In the genomic region with DNA sequence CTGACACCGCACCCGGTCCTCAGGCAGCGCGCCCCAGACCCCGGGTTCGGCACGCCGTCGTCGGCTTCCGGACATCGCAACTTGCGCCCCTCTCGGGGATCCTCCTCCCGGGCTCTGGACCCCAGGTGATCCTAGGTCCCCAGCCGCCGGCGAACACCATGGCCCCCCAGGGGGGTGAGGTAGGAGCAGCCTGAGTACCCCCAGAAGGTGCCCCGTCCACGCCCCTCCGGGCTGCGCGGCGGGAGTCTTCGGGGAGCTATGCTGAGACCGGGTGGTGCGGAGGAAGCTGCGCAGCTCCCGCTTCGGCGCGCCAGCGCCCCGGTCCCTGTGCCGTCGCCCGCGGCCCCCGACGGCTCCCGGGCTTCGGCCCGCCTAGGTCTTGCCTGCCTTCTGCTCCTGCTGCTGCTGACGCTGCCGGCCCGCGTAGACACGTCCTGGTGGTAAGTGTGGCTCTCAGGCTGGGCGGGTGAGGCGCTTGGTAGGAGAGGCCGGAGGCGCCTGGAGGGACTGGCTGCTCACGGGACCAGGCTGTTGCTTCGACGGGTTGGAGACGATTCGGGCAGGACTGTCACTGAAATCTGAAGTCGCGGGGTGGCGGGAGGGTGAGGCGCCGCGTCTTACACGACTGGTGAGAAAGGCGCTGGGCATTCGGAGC, we compare ENCODE assay signal across 8 cellular contexts. TPM values are rescaled to one million over a fixed set of nuclear protein-coding genes. Genes with fewer than 3 reads are reported as not detected.
DNase-seq lines count a peak whose midpoint lies in the region; ATAC-seq and TF ChIP-seq lines count a peak whose summit lies in the region.

No MANE protein-coding gene starts in this region.

- H3K4me1 Mint-ChIP-seq in activated T-cell treated with anti-CD3 and anti-CD28 coated beads, Interleukin-2, amount 50 U/mL, for 4 hours (ENCODE audit: low read depth), result peaks cover 11% of the 10 kb centered on the region
- peaks cover 2% of the 10 kb centered on the region for H3K4me1 Mint-ChIP-seq in glutamatergic neuron (ENCODE audit: low read depth, unreplicated experiment)

- peak in 4 of 6 experiments; percentile 10 to 56 (median 46) for DNase-seq in stimulated activated naive CD4-positive, alpha-beta T cell (lab: John Stamatoyannopoulos, UW)
- no peak for DNase-seq in stimulated activated naive CD4-positive, alpha-beta T cell treated with Interleukin-2 at 50 U/mL for 16 hours (lab: John Stamatoyannopoulos, UW)
- DNase-seq in activated T-cell treated with anti-CD3 and anti-CD28 coated beads, Interleukin-2, amount 50 U/mL, for 4 hours, result peak; percentile 18
- DNase-seq in glutamatergic neuron, result peak; percentile 42
- peak; percentile 77 for DNase-seq in retina
- DNase-seq in pons (ENCODE audit: low spot score), result no peak

- H3K27me3 Mint-ChIP-seq in activated T-cell treated with anti-CD3 and anti-CD28 coated beads, Interleukin-2, amount 50 U/mL, for 4 hours (ENCODE audit: low read depth), result peaks cover 21% of the 10 kb centered on the region
- peaks cover 23% of the 10 kb centered on the region for H3K27me3 Mint-ChIP-seq in glutamatergic neuron (ENCODE audit: unreplicated experiment)

- H3K27ac Mint-ChIP-seq in glutamatergic neuron (ENCODE audit: unreplicated experiment), result no peak overlapping the region

- no peak for TF ChIP-seq CTCF in glutamatergic neuron (IDR thresholded peaks at IDR 0.05; ENCODE audit: partially characterized antibody, unreplicated experiment)

- ATAC-seq in activated T-cell treated with anti-CD3 and anti-CD28 coated beads, Interleukin-2, amount 50 U/mL, for 4 hours, result peak; percentile 55 to 59
- ATAC-seq in GM21367 (IDR thresholded peaks at IDR 0.05; ENCODE audit: unreplicated experiment) (no peak), HG03280 (IDR thresholded peaks at IDR 0.05; ENCODE audit: unreplicated experiment) (no peak)

- no peaks in the 10 kb centered on the region for H3K36me3 Mint-ChIP-seq in activated T-cell treated with anti-CD3 and anti-CD28 coated beads, Interleukin-2, amount 50 U/mL, for 4 hours (ENCODE audit: insufficient read depth)
- no peaks in the 10 kb centered on the region for H3K36me3 Mint-ChIP-seq in glutamatergic neuron (ENCODE audit: unreplicated experiment)

- H3K9me3 Mint-ChIP-seq in activated T-cell treated with anti-CD3 and anti-CD28 coated beads, Interleukin-2, amount 50 U/mL, for 4 hours, result no peaks in the 10 kb centered on the region
- H3K9me3 Mint-ChIP-seq in glutamatergic neuron (ENCODE audit: unreplicated experiment), result peaks cover 2% of the 10 kb centered on the region

- H3K4me3 Mint-ChIP-seq in activated T-cell treated with anti-CD3 and anti-CD28 coated beads, Interleukin-2, amount 50 U/mL, for 4 hours, result peak overlapping the region; percentile 60
- peak overlapping the region; percentile 57 for H3K4me3 Mint-ChIP-seq in glutamatergic neuron (ENCODE audit: unreplicated experiment)

RNA-seq across cellular contexts. Expression of gene WNT2B, which starts 0.4 kb away (rescaled TPM):
- under 1 TPM in 2 of 3 donors, not detected in 1; 0.05 to 0.24 TPM for total RNA-seq in activated T-cell treated with anti-CD3 and anti-CD28 coated beads, Interleukin-2, amount 50 U/mL, for 4 hours
- total RNA-seq in glutamatergic neuron (ENCODE audit: unreplicated experiment), result 4.0 TPM

Comparison
In these comparisons a context has a peak if more than half of its experiments do, and no peak if none do; other contexts are left out.
1. DNase-seq: peak in stimulated activated naive CD4-positive, alpha-beta T cell (4 of 6), activated T-cell treated with anti-CD3 and anti-CD28 coated beads, Interleukin-2, amount 50 U/mL, for 4 hours (single experiment), glutamatergic neuron (single experiment) and retina (single experiment); none in stimulated activated naive CD4-positive, alpha-beta T cell treated with Interleukin-2 at 50 U/mL for 16 hours (single experiment) and pons (single experiment).
2. ATAC-seq: peak in activated T-cell treated with anti-CD3 and anti-CD28 coated beads, Interleukin-2, amount 50 U/mL, for 4 hours (2 of 2); none in GM21367 (single experiment) and HG03280 (single experiment).